23 cellular contexts compared by ENCODE assay signal in genomic region chr22:31567196-31567595, GRCh38.
"Had no signal": no experiment of that assay in that cellular context is flagged by ENCODE, and none has a peak within 500 bp of the region (broad histone marks: within the 10 kb centered on the region; RNA-seq: fewer than 3 reads in every experiment).

No MANE protein-coding gene starts in this region.

- H3K27ac ChIP-seq: gastrocnemius medialis, heart right ventricle, pancreas, tibial artery, VCaP had no signal

- DNase-seq: activated CD4-positive, CD25-positive, alpha-beta regulatory T cell treated with anti-CD3 and anti-CD28 coated beads, Interleukin-2, amount 50 U/mL, for 72 hours; activated CD8-positive, alpha-beta memory T cell treated with anti-CD3 and anti-CD28 coated beads, Interleukin-2, amount 50 U/mL, for 4 hours; activated naive CD8-positive, alpha-beta T cell treated with anti-CD3 and anti-CD28 coated beads, Interleukin-2, amount 50 U/mL, for 24 hours; anterior cingulate cortex; cortex of kidney; effector CD4-positive, alpha-beta T cell; gastrocnemius medialis; immature natural killer cell; kidney glomerular epithelial cell; mesenchymal stem cell; mucosa of descending colon; naive B cell; pancreas; stimulated activated CD4-positive, alpha-beta T cell treated with anti-CD3 and anti-CD28 coated beads, Interleukin-4, amount 100 ng/mL, for 1 hour; T-helper 2 cell; tibial artery had no signal

- H3K9me3 ChIP-seq: gastrocnemius medialis, heart right ventricle, mucosa of descending colon, pancreas, tibial artery had no signal

- H3K4me3 ChIP-seq: gastrocnemius medialis, heart right ventricle, mucosa of descending colon, pancreas, smooth muscle cell, tibial artery had no signal

- H3K36me3 ChIP-seq: gastrocnemius medialis, pancreas had no signal

- H3K27me3 ChIP-seq: gastrocnemius medialis, heart right ventricle, pancreas, tibial artery had no signal

- H3K27ac Mint-ChIP-seq: activated naive CD8-positive, alpha-beta T cell treated with anti-CD3 and anti-CD28 coated beads, Interleukin-2, amount 50 U/mL, for 24 hours; activated T-helper 1 cell treated with anti-CD3 and anti-CD28 coated beads, Interleukin-12 subunit alpha, Interleukin-12 subunit beta, Interleukin-2, Interleukin-4 antibody, amounts not matched to agents 30 ng/mL and 10 ng/mL and 1 ng/mL, durations not matched to agents 14 hours and 24 hours and 36 hours had no signal

- H3K4me1 ChIP-seq: gastrocnemius medialis, heart right ventricle, pancreas, tibial artery had no signal

- H3K4me1 Mint-ChIP-seq: brain had no signal

- ATAC-seq: activated naive CD8-positive, alpha-beta T cell treated with anti-CD3 and anti-CD28 coated beads, Interleukin-2, amount 50 U/mL, for 24 hours; esophagus mucosa; gastrocnemius medialis; mucosa of descending colon; pancreas; sciatic nerve had no signal

- H3K9me3 Mint-ChIP-seq: activated naive CD8-positive, alpha-beta T cell treated with anti-CD3 and anti-CD28 coated beads, Interleukin-2, amount 50 U/mL, for 24 hours; activated T-helper 1 cell treated with anti-CD3 and anti-CD28 coated beads, Interleukin-12 subunit alpha, Interleukin-12 subunit beta, Interleukin-2, Interleukin-4 antibody, amounts not matched to agents 30 ng/mL and 10 ng/mL and 1 ng/mL, durations not matched to agents 14 hours and 24 hours and 36 hours; brain; immature natural killer cell; naive B cell had no signal

- H3K27me3 Mint-ChIP-seq: activated naive CD8-positive, alpha-beta T cell treated with anti-CD3 and anti-CD28 coated beads, Interleukin-2, amount 50 U/mL, for 24 hours; brain; naive B cell had no signal

- H3K4me3 Mint-ChIP-seq: activated naive CD8-positive, alpha-beta T cell treated with anti-CD3 and anti-CD28 coated beads, Interleukin-2, amount 50 U/mL, for 24 hours; activated T-helper 1 cell treated with anti-CD3 and anti-CD28 coated beads, Interleukin-12 subunit alpha, Interleukin-12 subunit beta, Interleukin-2, Interleukin-4 antibody, amounts not matched to agents 30 ng/mL and 10 ng/mL and 1 ng/mL, durations not matched to agents 14 hours and 24 hours and 36 hours; brain; immature natural killer cell had no signal
